ENCODE assay signal across 1 cellular context in genomic region chr21:44695641-44696040, GRCh38.
TF ChIP-seq lines count a peak whose summit lies in the region.

No MANE protein-coding gene starts in this region.

TF ChIP-seq in H1, 55 proteins besides CTCF, POLR2A, EP300 and RAD21:
- TF ChIP-seq SP4 (IDR thresholded peaks at IDR 0.05; ENCODE audit: low read length) = no peak
- TF ChIP-seq CTBP2 (IDR thresholded peaks at IDR 0.05; ENCODE audit: borderline replicate concordance, insufficient read depth, insufficient read length, low read length) = no peak
- TF ChIP-seq RBBP5 (IDR thresholded peaks at IDR 0.05; ENCODE audit: borderline replicate concordance, low read depth, low read length) = no peak
- TF ChIP-seq SIRT6 (IDR thresholded peaks at IDR 0.05; ENCODE audit: low read length) = no peak
- no peak for TF ChIP-seq TCF12 (IDR thresholded peaks at IDR 0.05; ENCODE audit: low read depth, low read length)
- TF ChIP-seq PHF8 (conservative IDR thresholded peaks at IDR 0.05; ENCODE audit: low read depth, low read length) = no peak
- TF ChIP-seq YY1 (IDR thresholded peaks at IDR 0.05; ENCODE audit: low read depth, low read length) = no peak
- TF ChIP-seq BRCA1 (IDR thresholded peaks at IDR 0.05; ENCODE audit: low read depth, low read length) = no peak
- TF ChIP-seq KDM4A (IDR thresholded peaks at IDR 0.05; ENCODE audit: low read depth, low read length, severe bottlenecking) = no peak
- no peak for TF ChIP-seq POLR2AphosphoS5 (IDR thresholded peaks at IDR 0.05; ENCODE audit: low read depth, low read length)
- TF ChIP-seq FOSL1 (IDR thresholded peaks at IDR 0.05; ENCODE audit: insufficient read depth, low read depth, low read length) = no peak
- TF ChIP-seq MAFK (IDR thresholded peaks at IDR 0.05; ENCODE audit: low read depth, low read length) = no peak
- no peak for TF ChIP-seq RFX5 (IDR thresholded peaks at IDR 0.05; ENCODE audit: borderline replicate concordance, low read depth, low read length)
- TF ChIP-seq USF2 (IDR thresholded peaks at IDR 0.05; ENCODE audit: low read length) = no peak
- TF ChIP-seq TEAD4 (IDR thresholded peaks at IDR 0.05; ENCODE audit: low read depth, low read length) = no peak
- TF ChIP-seq BACH1 (IDR thresholded peaks at IDR 0.05; ENCODE audit: low read length) = no peak
- no peak for TF ChIP-seq JUN (IDR thresholded peaks at IDR 0.05; ENCODE audit: low read depth, low read length)
- TF ChIP-seq KDM5A (IDR thresholded peaks at IDR 0.05; ENCODE audit: low read length) = no peak
